Comparison of ENCODE assay signal across 8 cellular contexts in genomic region chr10:79068203-79068561, GRCh38. TPM values are rescaled to one million over a fixed set of nuclear protein-coding genes. Genes with fewer than 3 reads are reported as not detected.
DNase-seq lines count a peak whose midpoint lies in the region; ATAC-seq and TF ChIP-seq lines count a peak whose summit lies in the region.

No MANE protein-coding gene starts in this region.

- H3K4me1 ChIP-seq in heart left ventricle: peaks cover 6 to 42% (median 35%) of the 10 kb centered on the region in 12 donors
- peaks cover 7% of the 10 kb centered on the region for H3K4me1 ChIP-seq in endodermal cell (ENCODE audit: control insufficient read depth, insufficient read depth, low read length)

- H3K27ac Mint-ChIP-seq in endodermal cell: peak overlapping the region; percentile 70
- peak overlapping the region; percentile 90 for H3K27ac Mint-ChIP-seq in osteocyte (ENCODE audit: unreplicated experiment)

- peak in 1 of 5 donors; percentile 46 for DNase-seq in heart left ventricle
- no peak for DNase-seq in Right ventricle myocardium inferior (ENCODE audit: missing footprints)
- DNase-seq in activated CD4-positive, CD25-positive, alpha-beta regulatory T cell treated with anti-CD3 and anti-CD28 coated beads, Interleukin-2, amount 50 U/mL, for 72 hours: peak; percentile 45
- DNase-seq in endodermal cell: no peak
- no peak for DNase-seq in osteocyte (ENCODE audit: extremely low spot score, unreplicated experiment)
- no peak for DNase-seq in HCEC 1CT
- DNase-seq in GM19238 (ENCODE audit: insufficient read length, low spot score): no peak

- H3K9me3 ChIP-seq in heart left ventricle (no peaks in the 10 kb centered on the region), endodermal cell (ENCODE audit: control insufficient read depth, low read length) (no peaks in the 10 kb centered on the region)

- H3K9me3 Mint-ChIP-seq in endodermal cell: no peaks in the 10 kb centered on the region
- H3K9me3 Mint-ChIP-seq in osteocyte (ENCODE audit: unreplicated experiment): no peaks in the 10 kb centered on the region

- no peak for TF ChIP-seq POLR2A in heart left ventricle (IDR thresholded peaks at IDR 0.05)

- H3K9ac ChIP-seq in endodermal cell (ENCODE audit: extremely low read depth, low read length, poor library complexity, severe bottlenecking): no peak overlapping the region

- H3K27me3 Mint-ChIP-seq in endodermal cell (ENCODE audit: insufficient read depth) (peaks cover 4% of the 10 kb centered on the region), osteocyte (ENCODE audit: unreplicated experiment) (no peaks in the 10 kb centered on the region)

- 2 to 11% (median 8%) methylated on average over 11 to 17 of the region's 17 CpGs; no CpG with 5 or more reads in 1 of the 4 donors for WGBS in heart left ventricle, 4 donors
- WGBS in endodermal cell (ENCODE audit: insufficient coverage in 1 of 2, insufficient read length in 1 of 2), 2 experiments: 1 to 3% methylated on average over 6 to 17 of the region's 17 CpGs

- intact Hi-C loops in heart left ventricle (cut with DNase I) (loop anchor here (1.0 to 10.0 kb wide), 24 partner anchors 71 to 1023 kb away; no protein-coding TSS in a partner anchor), Right ventricle myocardium inferior (cut with DNase I) (loop anchor here (5.0 to 10.0 kb wide), 4 partner anchors 46 to 856 kb away; no protein-coding TSS in a partner anchor)

- H3K4me1 Mint-ChIP-seq in endodermal cell: peaks cover 39% of the 10 kb centered on the region
- peaks cover 34% of the 10 kb centered on the region for H3K4me1 Mint-ChIP-seq in osteocyte (ENCODE audit: unreplicated experiment)

- peak overlapping the region; percentile 59 to 100 (median 98) for H3K27ac ChIP-seq in heart left ventricle
- peak overlapping the region; percentile 90 for H3K27ac ChIP-seq in endodermal cell (ENCODE audit: low read depth, low read length)

- H3K36me3 ChIP-seq in heart left ventricle: no peaks in the 10 kb centered on the region
- H3K36me3 ChIP-seq in endodermal cell (ENCODE audit: control insufficient read depth, insufficient read depth, low read length): no peaks in the 10 kb centered on the region

- H3K27me3 ChIP-seq in heart left ventricle (no peaks in the 10 kb centered on the region), endodermal cell (ENCODE audit: control insufficient read depth, insufficient read depth, low read length, poor library complexity, severe bottlenecking) (no peaks in the 10 kb centered on the region)

- peak in 1 of 12 donors; percentile 19 for TF ChIP-seq CTCF in heart left ventricle (IDR thresholded peaks at IDR 0.05)
- TF ChIP-seq CTCF in endodermal cell (conservative IDR thresholded peaks at IDR 0.05): no peak
- no peak for TF ChIP-seq CTCF in osteocyte (IDR thresholded peaks at IDR 0.05)

- H3K4me3 Mint-ChIP-seq in endodermal cell (peak overlapping the region; percentile 98), osteocyte (ENCODE audit: unreplicated experiment) (peak overlapping the region; percentile 79)

- ATAC-seq in heart left ventricle: no peak
- no peak for ATAC-seq in Right ventricle myocardium inferior
- no peak for ATAC-seq in HG02588 (IDR thresholded peaks at IDR 0.05; ENCODE audit: unreplicated experiment)

- H3K36me3 Mint-ChIP-seq in endodermal cell (ENCODE audit: low read depth) (no peaks in the 10 kb centered on the region), osteocyte (ENCODE audit: unreplicated experiment) (no peaks in the 10 kb centered on the region)

- H3K4me3 ChIP-seq in heart left ventricle: peak overlapping the region; percentile 26 to 99 (median 91)
- peak overlapping the region; percentile 93 for H3K4me3 ChIP-seq in endodermal cell (ENCODE audit: low read length)

RNA-seq across cellular contexts. Expression of gene ZMIZ1, which starts 0.6 kb away (rescaled TPM):
- 10 to 100 TPM; 39.8 to 75.4 (median 50.5) TPM for total RNA-seq in heart left ventricle
- polyA plus RNA-seq in heart left ventricle: 10 to 100 TPM; 19.7 to 45.7 TPM
- total RNA-seq in Right ventricle myocardium inferior: 48.8 TPM
- 10 to 100 TPM; 65.3 to 67.5 TPM for total RNA-seq in endodermal cell
- polyA plus RNA-seq in endodermal cell (2013, experiment 1 of 2): 77.5 TPM
- polyA plus RNA-seq in endodermal cell (2013, experiment 2 of 2): 68.6 TPM
- 90.5 and 96.0 TPM in 2 replicates for total RNA-seq in osteocyte
